Comparison of ENCODE assay signal across 1 cellular context in genomic region chr13:113021391-113021790, GRCh38.
A peak's percentile ranks its signal among the peaks of the same experiment; 100 is the strongest.
TF ChIP-seq lines count a peak whose summit lies in the region.

No MANE protein-coding gene starts in this region.

TF ChIP-seq in HepG2, 621 proteins besides CTCF, POLR2A, EP300 and RAD21 (continued from another document):
- no peak for TF ChIP-seq ZBTB44 (CRISPR knock-in tag; IDR thresholded peaks at IDR 0.05)
- TF ChIP-seq ZNF550 (CRISPR knock-in tag; IDR thresholded peaks at IDR 0.05; ENCODE audit: borderline replicate concordance), result no peak
- no peak for TF ChIP-seq SNAI1 (CRISPR knock-in tag; IDR thresholded peaks at IDR 0.05; ENCODE audit: borderline replicate concordance)
- no peak for TF ChIP-seq CERS6 (CRISPR knock-in tag; IDR thresholded peaks at IDR 0.05)
- TF ChIP-seq ZNF264 (CRISPR knock-in tag; IDR thresholded peaks at IDR 0.05), result no peak
- peak; percentile 42 for TF ChIP-seq AGO2 (optimal IDR thresholded peaks at IDR 0.05; ENCODE audit: low read depth, low read length)
- 0 out of 2 replicates have a peak, but pooled peaks have one; percentile 19 for TF ChIP-seq HNRNPL (IDR thresholded peaks at IDR 0.05; ENCODE audit: low read depth, low read length)
- TF ChIP-seq ZBTB37 (CRISPR knock-in tag; IDR thresholded peaks at IDR 0.05), result no peak
- no peak for TF ChIP-seq KAT7 (CRISPR knock-in tag; IDR thresholded peaks at IDR 0.05; ENCODE audit: borderline replicate concordance)
- 0 out of 2 replicates have a peak, but pooled peaks have one; percentile 18 for TF ChIP-seq HIC2 (CRISPR knock-in tag; IDR thresholded peaks at IDR 0.05; ENCODE audit: low read depth)
- TF ChIP-seq SRSF9 (IDR thresholded peaks at IDR 0.05; ENCODE audit: borderline replicate concordance, insufficient read depth, low read depth, low read length, poor library complexity, severe bottlenecking), result no peak
- no peak for TF ChIP-seq TBX2 (CRISPR knock-in tag; IDR thresholded peaks at IDR 0.05; ENCODE audit: borderline replicate concordance)
- TF ChIP-seq ZNF558 (CRISPR knock-in tag; IDR thresholded peaks at IDR 0.05; ENCODE audit: borderline replicate concordance), result no peak
- TF ChIP-seq MTERF4 (CRISPR knock-in tag; IDR thresholded peaks at IDR 0.05), result no peak
- TF ChIP-seq ZNF792 (CRISPR knock-in tag; IDR thresholded peaks at IDR 0.05), result no peak
- TF ChIP-seq ZNF772 (CRISPR knock-in tag; IDR thresholded peaks at IDR 0.05), result no peak
- no peak for TF ChIP-seq SOX6 (IDR thresholded peaks at IDR 0.05)
- TF ChIP-seq SOX6 (CRISPR knock-in tag; IDR thresholded peaks at IDR 0.05), result no peak
